In the genomic region with DNA sequence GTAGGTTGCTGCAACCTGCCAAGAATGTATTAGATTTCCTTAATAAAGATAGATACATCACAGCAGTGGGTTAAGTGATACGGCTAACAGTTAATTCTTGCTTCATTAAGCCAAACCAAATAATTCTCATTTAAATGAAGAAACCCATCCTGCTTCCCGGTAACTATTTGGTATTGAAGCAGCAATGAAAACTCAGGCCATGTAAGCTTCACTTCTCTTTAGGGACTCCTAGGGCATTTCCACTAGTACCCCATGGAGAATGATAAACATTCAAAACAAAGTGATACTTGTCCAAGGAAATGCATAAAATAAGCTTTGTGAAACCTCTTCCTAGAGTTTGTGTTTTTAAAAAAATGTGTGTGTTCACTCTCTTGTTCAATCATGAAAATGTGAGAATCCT, we compare ENCODE assay signal across 1 cellular context.
TF ChIP-seq lines count a peak whose summit lies in the region.

No MANE protein-coding gene starts in this region.

TF ChIP-seq in neural cell, 6 proteins besides CTCF, POLR2A, EP300 and RAD21 (continued from another document):
- TF ChIP-seq, protein P1, sequence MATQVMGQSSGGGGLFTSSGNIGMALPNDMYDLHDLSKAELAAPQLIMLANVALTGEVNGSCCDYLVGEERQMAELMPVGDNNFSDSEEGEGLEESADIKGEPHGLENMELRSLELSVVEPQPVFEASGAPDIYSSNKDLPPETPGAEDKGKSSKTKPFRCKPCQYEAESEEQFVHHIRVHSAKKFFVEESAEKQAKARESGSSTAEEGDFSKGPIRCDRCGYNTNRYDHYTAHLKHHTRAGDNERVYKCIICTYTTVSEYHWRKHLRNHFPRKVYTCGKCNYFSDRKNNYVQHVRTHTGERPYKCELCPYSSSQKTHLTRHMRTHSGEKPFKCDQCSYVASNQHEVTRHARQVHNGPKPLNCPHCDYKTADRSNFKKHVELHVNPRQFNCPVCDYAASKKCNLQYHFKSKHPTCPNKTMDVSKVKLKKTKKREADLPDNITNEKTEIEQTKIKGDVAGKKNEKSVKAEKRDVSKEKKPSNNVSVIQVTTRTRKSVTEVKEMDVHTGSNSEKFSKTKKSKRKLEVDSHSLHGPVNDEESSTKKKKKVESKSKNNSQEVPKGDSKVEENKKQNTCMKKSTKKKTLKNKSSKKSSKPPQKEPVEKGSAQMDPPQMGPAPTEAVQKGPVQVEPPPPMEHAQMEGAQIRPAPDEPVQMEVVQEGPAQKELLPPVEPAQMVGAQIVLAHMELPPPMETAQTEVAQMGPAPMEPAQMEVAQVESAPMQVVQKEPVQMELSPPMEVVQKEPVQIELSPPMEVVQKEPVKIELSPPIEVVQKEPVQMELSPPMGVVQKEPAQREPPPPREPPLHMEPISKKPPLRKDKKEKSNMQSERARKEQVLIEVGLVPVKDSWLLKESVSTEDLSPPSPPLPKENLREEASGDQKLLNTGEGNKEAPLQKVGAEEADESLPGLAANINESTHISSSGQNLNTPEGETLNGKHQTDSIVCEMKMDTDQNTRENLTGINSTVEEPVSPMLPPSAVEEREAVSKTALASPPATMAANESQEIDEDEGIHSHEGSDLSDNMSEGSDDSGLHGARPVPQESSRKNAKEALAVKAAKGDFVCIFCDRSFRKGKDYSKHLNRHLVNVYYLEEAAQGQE (IDR thresholded peaks at IDR 0.05; ENCODE audit: borderline replicate concordance) = no peak
- TF ChIP-seq EZH2 (IDR thresholded peaks at IDR 0.05; ENCODE audit: borderline replicate concordance, insufficient read depth, low read length, poor library complexity, severe bottlenecking) = no peak
- no peak for TF ChIP-seq POLR2AphosphoS5 (IDR thresholded peaks at IDR 0.05)
- no peak for TF ChIP-seq SMC3 (conservative IDR thresholded peaks at IDR 0.05; ENCODE audit: poor library complexity)
- TF ChIP-seq MXI1 (conservative IDR thresholded peaks at IDR 0.05; ENCODE audit: poor library complexity, severe bottlenecking) = no peak
